26 cellular contexts compared by ENCODE assay signal in the genomic region with DNA sequence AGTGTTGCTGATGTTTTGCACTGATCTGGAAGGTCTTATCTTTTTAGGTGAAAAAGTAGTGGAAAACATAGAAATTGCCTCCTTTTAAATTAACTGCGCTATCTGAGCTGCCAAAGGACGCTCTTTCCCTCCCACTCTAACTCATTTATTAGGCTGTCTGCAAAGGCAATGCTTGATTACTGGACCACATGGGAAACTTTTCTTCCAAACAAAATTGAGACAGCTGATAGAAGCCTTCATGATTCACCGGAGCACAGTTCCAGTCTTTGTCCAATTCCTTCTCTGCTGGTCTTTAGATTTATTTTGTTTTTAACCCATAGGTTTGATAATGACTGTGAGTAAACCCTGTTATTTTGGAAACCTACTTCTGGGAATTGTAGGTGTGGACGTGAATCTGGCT.
"Had no signal": no experiment of that assay in that cellular context is flagged by ENCODE, and none has a peak within 500 bp of the region (broad histone marks: within the 10 kb centered on the region; RNA-seq: fewer than 3 reads in every experiment).

No MANE protein-coding gene starts in this region.

- H3K4me3 Mint-ChIP-seq: dendritic cell treated with granulocyte-macrophage colony-stimulating factor and Interleukin-4, amounts not matched to agents 40 ng/mL and 50 ng/mL, for 4 days; effector memory CD8-positive, alpha-beta T cell; endodermal cell; immature natural killer cell; mesothelial cell of epicardium; naive B cell had no signal

- H3K36me3 Mint-ChIP-seq: immature natural killer cell, naive B cell had no signal

- ATAC-seq: effector memory CD8-positive, alpha-beta T cell; esophagus mucosa; foreskin keratinocyte; gastroesophageal sphincter; left lobe of liver; lower lobe of right lung; mucosa of descending colon had no signal

- H3K9me3 ChIP-seq: colonic mucosa, esophagus squamous epithelium, gastroesophageal sphincter, heart left ventricle, left ventricle myocardium inferior, lower lobe of right lung, mucosa of descending colon had no signal

- H3K9me3 Mint-ChIP-seq: dendritic cell treated with granulocyte-macrophage colony-stimulating factor and Interleukin-4, amounts not matched to agents 40 ng/mL and 50 ng/mL, for 4 days; effector memory CD8-positive, alpha-beta T cell; endodermal cell had no signal

- H3K27me3 ChIP-seq: colonic mucosa, esophagus squamous epithelium, foreskin keratinocyte, gastroesophageal sphincter, heart left ventricle, hepatocyte had no signal

- DNase-seq: colonic mucosa; cortex of kidney; effector CD8-positive, alpha-beta T cell; effector memory CD8-positive, alpha-beta T cell; endodermal cell; erythroblast; esophagus squamous epithelium; foreskin keratinocyte; heart left ventricle; hypothalamus; immature natural killer cell; islet precursor cell; kidney; kidney glomerular epithelial cell; left ventricle myocardium inferior; lower lobe of right lung; mesenchymal stem cell; mucosa of descending colon; naive B cell had no signal

- H3K27ac Mint-ChIP-seq: dendritic cell treated with granulocyte-macrophage colony-stimulating factor and Interleukin-4, amounts not matched to agents 40 ng/mL and 50 ng/mL, for 4 days; effector memory CD8-positive, alpha-beta T cell; endodermal cell; immature natural killer cell; mesothelial cell of epicardium; naive B cell had no signal

- H3K27ac ChIP-seq: colonic mucosa, epithelial cell of prostate, esophagus squamous epithelium, foreskin keratinocyte, gastroesophageal sphincter, heart left ventricle, hepatocyte, left ventricle myocardium inferior, lower lobe of right lung had no signal

- H3K27me3 Mint-ChIP-seq: dendritic cell treated with granulocyte-macrophage colony-stimulating factor and Interleukin-4, amounts not matched to agents 40 ng/mL and 50 ng/mL, for 4 days had no signal

- H3K36me3 ChIP-seq: colonic mucosa had no signal

- H3K4me1 Mint-ChIP-seq: immature natural killer cell, naive B cell had no signal

- H3K4me1 ChIP-seq: colonic mucosa, foreskin keratinocyte, left ventricle myocardium inferior, lower lobe of right lung had no signal

- H3K4me3 ChIP-seq: colonic mucosa, esophagus squamous epithelium, gastroesophageal sphincter, heart left ventricle, hepatocyte, left ventricle myocardium inferior, lower lobe of right lung, mucosa of descending colon had no signal
